8 cellular contexts compared by ENCODE assay signal in the genomic region with DNA sequence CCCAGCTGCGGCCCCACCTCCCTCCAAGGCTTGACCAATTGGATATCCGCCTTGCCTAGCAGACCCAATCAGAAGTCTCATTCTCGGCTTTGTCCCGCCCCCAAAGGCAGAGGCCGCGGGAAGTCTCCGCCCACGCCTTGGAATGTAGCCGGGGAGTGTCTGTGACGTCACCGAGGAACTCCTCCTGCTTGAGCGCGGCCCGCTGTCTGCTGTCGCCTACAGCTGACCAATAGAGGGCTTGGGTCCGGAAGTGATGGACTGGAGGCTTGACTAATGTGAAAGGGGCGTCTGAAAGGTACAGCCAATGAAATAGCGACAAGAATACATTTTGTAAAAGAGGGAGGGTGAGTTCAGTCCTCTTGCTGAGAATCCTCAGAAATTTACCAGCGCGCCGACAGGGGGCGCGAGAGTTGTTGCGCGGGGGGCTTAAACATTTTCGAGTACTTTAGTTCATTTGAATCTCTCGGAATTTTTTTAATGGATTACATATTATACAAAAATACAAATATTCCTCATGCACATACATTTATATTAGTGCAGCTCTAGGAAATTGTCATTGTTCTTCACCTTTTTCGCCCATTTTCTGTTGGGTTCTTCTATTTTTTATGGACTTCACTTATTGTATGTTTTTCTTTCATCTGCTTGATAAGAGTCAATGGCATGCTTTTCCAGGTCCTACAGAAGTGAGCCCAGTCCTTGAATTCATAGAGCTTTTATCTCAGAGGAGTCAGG. TPM values are rescaled to one million over a fixed set of nuclear protein-coding genes. Genes with fewer than 3 reads are reported as not detected.
A peak's percentile ranks its signal among the peaks of the same experiment; 100 is the strongest.
DNase-seq lines count a peak whose midpoint lies in the region; ATAC-seq and TF ChIP-seq lines count a peak whose summit lies in the region.

No MANE protein-coding gene starts in this region.

- no peaks in the 10 kb centered on the region for H3K27me3 Mint-ChIP-seq in activated naive CD8-positive, alpha-beta T cell

- peaks cover 26% of the 10 kb centered on the region for H3K4me1 Mint-ChIP-seq in activated naive CD8-positive, alpha-beta T cell (ENCODE audit: low read depth)

- ATAC-seq in HG02623 (IDR thresholded peaks at IDR 0.05; ENCODE audit: unreplicated experiment), result peak; percentile 96
- ATAC-seq in SK-N-SH treated with all-trans-retinoic acid at 6 μM for 48 hours, result peak; percentile 95

- DNase-seq in NCI-H1092 (lab: John Stamatoyannopoulos, UW), result peak; percentile 99
- DNase-seq in glomerular visceral epithelial cell (ENCODE audit: extremely low spot score), result peak; percentile 100
- peak; percentile 100 for DNase-seq in occipital lobe (lab: John Stamatoyannopoulos, UW)

- peak overlapping the region; percentile 95 for H3K4me3 Mint-ChIP-seq in activated naive CD8-positive, alpha-beta T cell

- H3K9me3 Mint-ChIP-seq in activated naive CD8-positive, alpha-beta T cell (ENCODE audit: low read depth), result no peaks in the 10 kb centered on the region

- peak overlapping the region; percentile 87 for H3K27ac ChIP-seq in temporal lobe (ENCODE audit: low read depth, low read length)

- H3K27ac Mint-ChIP-seq in activated naive CD8-positive, alpha-beta T cell, result peak overlapping the region; percentile 95

- peak overlapping the region; percentile 95 for H3K4me3 ChIP-seq in GM08714 (ENCODE audit: low read length)

- H3K36me3 Mint-ChIP-seq in activated naive CD8-positive, alpha-beta T cell, result no peaks in the 10 kb centered on the region

TF ChIP-seq in SK-N-SH treated with all-trans-retinoic acid at 6 μM for 48 hours, 23 proteins besides CTCF, POLR2A, EP300 and RAD21:
- TF ChIP-seq TSHZ2 (CRISPR knock-in tag; IDR thresholded peaks at IDR 0.05) (no peak), ZFP30 (CRISPR knock-in tag; IDR thresholded peaks at IDR 0.05) (no peak), ZNF565 (CRISPR knock-in tag; conservative IDR thresholded peaks at IDR 0.05; ENCODE audit: low read depth) (no peak), ZNF8 (CRISPR knock-in tag; IDR thresholded peaks at IDR 0.05) (no peak), SNAI2 (CRISPR knock-in tag; IDR thresholded peaks at IDR 0.05) (no peak), PPARA (CRISPR knock-in tag; IDR thresholded peaks at IDR 0.05; ENCODE audit: borderline replicate concordance) (no peak), OSR1 (CRISPR knock-in tag; IDR thresholded peaks at IDR 0.05) (no peak), ARNTL (CRISPR knock-in tag; IDR thresholded peaks at IDR 0.05; ENCODE audit: borderline replicate concordance, low read depth) (no peak), CSRNP3 (CRISPR knock-in tag; IDR thresholded peaks at IDR 0.05) (no peak), GLIS3 (CRISPR knock-in tag; IDR thresholded peaks at IDR 0.05) (no peak), TCF4 (CRISPR knock-in tag; IDR thresholded peaks at IDR 0.05; ENCODE audit: borderline replicate concordance) (no peak), RARB (CRISPR knock-in tag; IDR thresholded peaks at IDR 0.05) (no peak), POU6F1 (CRISPR knock-in tag; IDR thresholded peaks at IDR 0.05; ENCODE audit: borderline replicate concordance, low read depth) (no peak), ZFP3 (CRISPR knock-in tag; IDR thresholded peaks at IDR 0.05) (no peak), ZNF70 (CRISPR knock-in tag; IDR thresholded peaks at IDR 0.05) (no peak)

RNA-seq across cellular contexts. Expression of gene CREB3L2, which starts 0.4 kb away (rescaled TPM):
- total RNA-seq in occipital lobe (1.7 TPM), temporal lobe (1.7 TPM)

Comparison
In these comparisons a context has a peak if more than half of its experiments do, and no peak if none do; other contexts are left out.
1. Peak in every context shown above with its lines: DNase-seq, ATAC-seq, H3K4me3 ChIP-seq and H3K27ac ChIP-seq.